In genomic region chr14:99186956-99187690, GRCh38 we compare ENCODE assay signal across 15 cellular contexts.
DNase-seq lines count a peak whose midpoint lies in the region; ATAC-seq and TF ChIP-seq lines count a peak whose summit lies in the region.
"Had no signal": no experiment of that assay in that cellular context is flagged by ENCODE, and none has a peak within 500 bp of the region (broad histone marks: within the 10 kb centered on the region; RNA-seq: fewer than 3 reads in every experiment).

No MANE protein-coding gene starts in this region.

- H3K4me3 ChIP-seq in effector memory CD4-positive, alpha-beta T cell (ENCODE audit: insufficient read depth, low read depth, low read length, poor library complexity, severe bottlenecking): peak overlapping the region; percentile 13
- H3K4me3 ChIP-seq in lower lobe of right lung (no peak overlapping the region), transverse colon (no peak overlapping the region)
- H3K4me3 ChIP-seq: Peyer's patch, suprapubic skin had no signal

- no peaks in the 10 kb centered on the region for H3K27me3 ChIP-seq in effector memory CD4-positive, alpha-beta T cell (replicated peaks; ENCODE audit: control insufficient read depth, insufficient read depth, low read length, poor library complexity, severe bottlenecking)
- H3K27me3 ChIP-seq in lower lobe of right lung (ENCODE audit: low read depth): no peaks in the 10 kb centered on the region
- no peaks in the 10 kb centered on the region for H3K27me3 ChIP-seq in transverse colon
- H3K27me3 ChIP-seq: Peyer's patch, suprapubic skin had no signal

- H3K27ac Mint-ChIP-seq in stimulated activated naive CD8-positive, alpha-beta T cell treated with anti-CD3 and anti-CD28 coated beads, Interleukin-15, amount 100 ng/mL, for 72 hours: peak overlapping the region; percentile 96 to 97

- TF ChIP-seq EP300 in transverse colon (IDR thresholded peaks at IDR 0.05; ENCODE audit: low read depth): no peak

- H3K4me1 Mint-ChIP-seq in activated T-cell treated with anti-CD3 and anti-CD28 coated beads, Interleukin-2, amount 50 U/mL, for 4 hours (ENCODE audit: low read depth): peaks cover 91% of the 10 kb centered on the region
- peaks cover 96% of the 10 kb centered on the region for H3K4me1 Mint-ChIP-seq in stimulated activated naive CD8-positive, alpha-beta T cell treated with anti-CD3 and anti-CD28 coated beads, Interleukin-15, amount 100 ng/mL, for 72 hours

- WGBS in transverse colon (ENCODE audit: low coverage in 1 of 2), 2 donors: 89 to 92% methylated on average over 6 to 16 of the region's 16 CpGs

- H3K4me3 Mint-ChIP-seq in activated T-cell treated with anti-CD3 and anti-CD28 coated beads, Interleukin-2, amount 50 U/mL, for 4 hours: peak overlapping the region; percentile 73
- peak overlapping the region; percentile 89 for H3K4me3 Mint-ChIP-seq in stimulated activated naive CD8-positive, alpha-beta T cell treated with anti-CD3 and anti-CD28 coated beads, Interleukin-15, amount 100 ng/mL, for 72 hours

- TF ChIP-seq CTCF in lower lobe of right lung (IDR thresholded peaks at IDR 0.05) (no peak), transverse colon (IDR thresholded peaks at IDR 0.05) (no peak)

- intact Hi-C loops in lower lobe of right lung (cut with DNase I): no loop called here
- intact Hi-C loops in transverse colon (cut with DNase I; ENCODE audit: low total_unique reads): no loop called here

- H3K4me1 ChIP-seq in effector memory CD4-positive, alpha-beta T cell (ENCODE audit: control insufficient read depth, insufficient read depth, low read length, poor library complexity, severe bottlenecking): peaks cover 88% of the 10 kb centered on the region
- H3K4me1 ChIP-seq in lower lobe of right lung: peaks cover 11% of the 10 kb centered on the region
- peaks cover 0 to 12% (median 8%) of the 10 kb centered on the region in 4 donors for H3K4me1 ChIP-seq in transverse colon

- H3K36me3 ChIP-seq in effector memory CD4-positive, alpha-beta T cell (ENCODE audit: control insufficient read depth, insufficient read depth, low read length): peaks cover 20% of the 10 kb centered on the region
- H3K36me3 ChIP-seq in lower lobe of right lung: no peaks in the 10 kb centered on the region
- no peaks in the 10 kb centered on the region for H3K36me3 ChIP-seq in transverse colon
- H3K36me3 ChIP-seq: Peyer's patch, suprapubic skin had no signal

- peaks cover 7% of the 10 kb centered on the region for H3K36me3 Mint-ChIP-seq in activated T-cell treated with anti-CD3 and anti-CD28 coated beads, Interleukin-2, amount 50 U/mL, for 4 hours (ENCODE audit: insufficient read depth)

- no peak for TF ChIP-seq POLR2A in transverse colon (IDR thresholded peaks at IDR 0.05)

- peak overlapping the region; percentile 88 for H3K27ac ChIP-seq in effector memory CD4-positive, alpha-beta T cell (ENCODE audit: insufficient read depth, low read length, poor library complexity, severe bottlenecking)
- H3K27ac ChIP-seq in lower lobe of right lung: no peak overlapping the region
- no peak overlapping the region for H3K27ac ChIP-seq in transverse colon
- H3K27ac ChIP-seq: Peyer's patch, suprapubic skin had no signal

- no peak for ATAC-seq in activated T-cell treated with anti-CD3 and anti-CD28 coated beads, Interleukin-2, amount 50 U/mL, for 4 hours
- ATAC-seq in stimulated activated naive CD8-positive, alpha-beta T cell treated with anti-CD3 and anti-CD28 coated beads, Interleukin-15, amount 100 ng/mL, for 72 hours: no peak
- ATAC-seq in lower lobe of right lung: no peak
- ATAC-seq: sciatic nerve had no signal

- in situ Hi-C loops in transverse colon (cut with MboI; ENCODE audit: low pct_ligation_motif_present in 1 of 4, low pct_unique_long_range_greater_than_20kb in 1 of 4, low sequenced_read_pairs in 3 of 4): no loop called here

- no peaks in the 10 kb centered on the region for H3K9me3 ChIP-seq in effector memory CD4-positive, alpha-beta T cell (ENCODE audit: control insufficient read depth, low read length)
- H3K9me3 ChIP-seq in lower lobe of right lung (no peaks in the 10 kb centered on the region), transverse colon (no peaks in the 10 kb centered on the region)
- H3K9me3 ChIP-seq: Peyer's patch, suprapubic skin had no signal

- peak; percentile 14 for DNase-seq in activated naive CD4-positive, alpha-beta T cell treated with Interleukin-2 at 50 U/mL for 16 hours
- no peak for DNase-seq in activated naive CD4-positive, alpha-beta T cell (lab: John Stamatoyannopoulos, UW)
- no peak for DNase-seq in activated T-cell treated with anti-CD3 and anti-CD28 coated beads, Interleukin-2, amount 50 U/mL, for 4 hours
- no peak for DNase-seq in effector memory CD4-positive, alpha-beta T cell
- no peak for DNase-seq in stimulated activated naive CD8-positive, alpha-beta T cell treated with anti-CD3 and anti-CD28 coated beads, Interleukin-15, amount 100 ng/mL, for 72 hours
- DNase-seq in lower lobe of right lung (no peak), cerebellar cortex (ENCODE audit: low spot score) (no peak), transverse colon (no peak)
- DNase-seq: aorta, midbrain, NCI-H2171 treated with DMSO at 0.1 percent for 48 hours, NCI-H774, Peyer's patch had no signal

- no peaks in the 10 kb centered on the region for H3K9me3 Mint-ChIP-seq in activated T-cell treated with anti-CD3 and anti-CD28 coated beads, Interleukin-2, amount 50 U/mL, for 4 hours
- no peaks in the 10 kb centered on the region for H3K9me3 Mint-ChIP-seq in stimulated activated naive CD8-positive, alpha-beta T cell treated with anti-CD3 and anti-CD28 coated beads, Interleukin-15, amount 100 ng/mL, for 72 hours

- H3K27me3 Mint-ChIP-seq in activated T-cell treated with anti-CD3 and anti-CD28 coated beads, Interleukin-2, amount 50 U/mL, for 4 hours (ENCODE audit: low read depth): no peaks in the 10 kb centered on the region
- H3K27me3 Mint-ChIP-seq in stimulated activated naive CD8-positive, alpha-beta T cell treated with anti-CD3 and anti-CD28 coated beads, Interleukin-15, amount 100 ng/mL, for 72 hours: no peaks in the 10 kb centered on the region
